10 cellular contexts compared by ENCODE assay signal in genomic region chr2:173831312-173832229, GRCh38.
A peak's percentile ranks its signal among the peaks of the same experiment; 100 is the strongest.
DNase-seq lines count a peak whose midpoint lies in the region; ATAC-seq and TF ChIP-seq lines count a peak whose summit lies in the region.
"Had no signal": no experiment of that assay in that cellular context is flagged by ENCODE, and none has a peak within 500 bp of the region (broad histone marks: within the 10 kb centered on the region; RNA-seq: fewer than 3 reads in every experiment).

No MANE protein-coding gene starts in this region.

- no peak for ATAC-seq in HG02623 (IDR thresholded peaks at IDR 0.05; ENCODE audit: unreplicated experiment)
- no peak for ATAC-seq in GM18907 (IDR thresholded peaks at IDR 0.05; ENCODE audit: unreplicated experiment)
- no peak for ATAC-seq in GM18909 (IDR thresholded peaks at IDR 0.05; ENCODE audit: poor library complexity, unreplicated experiment)

- TF ChIP-seq CTCF in colonic mucosa (IDR thresholded peaks at IDR 0.05), result no peak

- H3K27ac ChIP-seq in colonic mucosa, result no peak overlapping the region

- H3K27me3 ChIP-seq in colonic mucosa (no peaks in the 10 kb centered on the region), skeletal muscle satellite cell (ENCODE audit: control insufficient read depth, insufficient read depth, low read length) (peaks cover 15% of the 10 kb centered on the region)

- peak; percentile 48 for DNase-seq in ELR (ENCODE audit: low read depth)
- DNase-seq in colonic mucosa, result peak; percentile 35
- peak; percentile 77 for DNase-seq in left kidney (ENCODE audit: low read depth, low spot score)
- no peak for DNase-seq in NCI-H2029 treated with DMSO at 0.1 percent for 48 hours (lab: John Stamatoyannopoulos, UW)
- DNase-seq: activated T-cell treated with anti-CD3 and anti-CD28 coated beads for 4 hours, NCI-H524 treated with DMSO at 0.1 percent for 48 hours had no signal

- intact Hi-C loops in colonic mucosa (cut with DNase I), result no loop called here

- H3K4me1 ChIP-seq in colonic mucosa (no peaks in the 10 kb centered on the region), skeletal muscle satellite cell (ENCODE audit: control insufficient read depth, insufficient read depth, low read length) (peaks cover 8% of the 10 kb centered on the region)

- H3K36me3 ChIP-seq in colonic mucosa (no peaks in the 10 kb centered on the region), skeletal muscle satellite cell (ENCODE audit: insufficient read depth, low read length) (no peaks in the 10 kb centered on the region)

- peak overlapping the region; percentile 40 for H3K4me2 ChIP-seq in skeletal muscle satellite cell (ENCODE audit: low read length)

- H3K9me3 ChIP-seq in colonic mucosa (no peaks in the 10 kb centered on the region), skeletal muscle satellite cell (replicated peaks; ENCODE audit: low read length) (no peaks in the 10 kb centered on the region)

- H3K4me3 ChIP-seq in colonic mucosa (no peak overlapping the region), skeletal muscle satellite cell (ENCODE audit: low read length) (no peak overlapping the region)

- no peak overlapping the region for H3K9ac ChIP-seq in colonic mucosa (ENCODE audit: low read depth in 2 of 2, low read length in 2 of 2)
- H3K9ac ChIP-seq in skeletal muscle satellite cell (ENCODE audit: low read depth, low read length), result no peak overlapping the region
